9 cellular contexts compared by ENCODE assay signal in the genomic region with DNA sequence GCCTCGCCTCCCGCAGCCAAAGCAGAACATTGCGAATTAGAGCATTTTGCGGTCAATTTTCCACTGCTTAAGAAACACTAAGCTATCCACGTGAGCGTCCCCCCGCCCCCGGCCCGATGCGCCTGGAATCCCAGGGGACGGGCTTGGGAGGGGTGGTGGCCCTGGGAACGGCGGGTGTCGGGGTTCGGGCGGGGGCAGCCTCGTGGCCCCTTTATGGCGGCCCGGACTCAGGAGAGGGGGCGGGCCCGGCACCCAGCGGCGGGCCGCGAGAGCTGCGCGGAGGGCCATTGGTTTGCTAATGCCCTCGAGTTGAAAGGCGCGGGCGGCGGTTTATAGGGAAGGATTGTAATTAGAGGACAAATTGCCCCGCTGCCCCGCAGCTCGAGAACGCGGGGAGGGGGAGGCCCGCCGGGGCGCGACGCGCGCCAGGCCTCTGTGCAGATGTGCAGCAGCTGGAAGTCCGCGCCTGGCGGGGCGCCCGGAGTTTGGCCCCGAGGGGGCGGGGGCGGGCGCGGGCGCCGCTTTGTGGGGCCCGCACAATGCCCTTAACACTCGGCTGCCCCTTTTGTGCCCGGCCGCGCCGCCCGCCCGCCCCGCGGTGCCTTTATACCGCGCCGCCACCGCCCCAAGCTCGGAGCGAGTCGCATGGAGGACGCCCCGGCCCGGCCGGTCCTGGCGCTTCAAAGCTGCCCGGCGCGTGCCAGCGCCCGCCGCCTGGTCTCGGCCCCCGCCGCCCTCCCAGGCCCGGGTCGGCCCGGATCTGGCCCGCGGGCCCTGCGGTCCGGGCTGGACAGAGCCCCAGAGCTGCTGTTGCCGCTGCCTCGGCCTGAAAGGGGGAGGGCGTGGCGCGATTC.
DNase-seq lines count a peak whose midpoint lies in the region; ATAC-seq lines count a peak whose summit lies in the region.
"Had no signal": no experiment of that assay in that cellular context is flagged by ENCODE, and none has a peak within 500 bp of the region (broad histone marks: within the 10 kb centered on the region; RNA-seq: fewer than 3 reads in every experiment).

No MANE protein-coding gene starts in this region.

- no peak for ATAC-seq in stimulated activated effector memory CD8-positive, alpha-beta T cell treated with anti-CD3 and anti-CD28 coated beads, Interleukin-12 subunit alpha, Interleukin-12 subunit beta, amount 100 ng/mL, for 72 hours
- ATAC-seq: left lobe of liver had no signal

- H3K36me3 Mint-ChIP-seq in stimulated activated effector memory CD8-positive, alpha-beta T cell treated with anti-CD3 and anti-CD28 coated beads, Interleukin-12 subunit alpha, Interleukin-12 subunit beta, amount 100 ng/mL, for 72 hours: no peaks in the 10 kb centered on the region

- H3K27ac Mint-ChIP-seq in stimulated activated effector memory CD8-positive, alpha-beta T cell treated with anti-CD3 and anti-CD28 coated beads, Interleukin-12 subunit alpha, Interleukin-12 subunit beta, amount 100 ng/mL, for 72 hours: no peak overlapping the region

- H3K9me3 Mint-ChIP-seq in stimulated activated effector memory CD8-positive, alpha-beta T cell treated with anti-CD3 and anti-CD28 coated beads, Interleukin-12 subunit alpha, Interleukin-12 subunit beta, amount 100 ng/mL, for 72 hours: no peaks in the 10 kb centered on the region

- peaks cover 22% of the 10 kb centered on the region for H3K4me1 Mint-ChIP-seq in stimulated activated effector memory CD8-positive, alpha-beta T cell treated with anti-CD3 and anti-CD28 coated beads, Interleukin-12 subunit alpha, Interleukin-12 subunit beta, amount 100 ng/mL, for 72 hours

- DNase-seq in NCI-H82 (lab: John Stamatoyannopoulos, UW): peak; percentile 42
- DNase-seq in NCI-H82 treated with DMSO at 0.1 percent for 48 hours (lab: John Stamatoyannopoulos, UW; ENCODE audit: unreplicated experiment): no peak
- DNase-seq in epidermal melanocyte (ENCODE audit: insufficient read length, low spot score): peak; percentile 20
- no peak for DNase-seq in stimulated activated effector memory CD8-positive, alpha-beta T cell treated with anti-CD3 and anti-CD28 coated beads, Interleukin-12 subunit alpha, Interleukin-12 subunit beta, amount 100 ng/mL, for 72 hours (ENCODE audit: low spot score in 2 of 2)
- DNase-seq in globus pallidus (ENCODE audit: low spot score): no peak
- DNase-seq in NCI-H1436 (lab: John Stamatoyannopoulos, UW): no peak
- DNase-seq: effector memory CD4-positive, alpha-beta T cell; small intestine had no signal

- H3K4me3 Mint-ChIP-seq in stimulated activated effector memory CD8-positive, alpha-beta T cell treated with anti-CD3 and anti-CD28 coated beads, Interleukin-12 subunit alpha, Interleukin-12 subunit beta, amount 100 ng/mL, for 72 hours: peak overlapping the region; percentile 30

Comparison
In these comparisons a context has a peak if more than half of its experiments do, and no peak if none do; other contexts are left out.
1. DNase-seq: peak in NCI-H82 (single experiment) and epidermal melanocyte (single experiment); none in NCI-H82 treated with DMSO at 0.1 percent for 48 hours (single experiment), stimulated activated effector memory CD8-positive, alpha-beta T cell treated with anti-CD3 and anti-CD28 coated beads, Interleukin-12 subunit alpha, Interleukin-12 subunit beta, amount 100 ng/mL, for 72 hours (0 of 2), globus pallidus (single experiment) and NCI-H1436 (single experiment).